8 cellular contexts compared by ENCODE assay signal in the genomic region with DNA sequence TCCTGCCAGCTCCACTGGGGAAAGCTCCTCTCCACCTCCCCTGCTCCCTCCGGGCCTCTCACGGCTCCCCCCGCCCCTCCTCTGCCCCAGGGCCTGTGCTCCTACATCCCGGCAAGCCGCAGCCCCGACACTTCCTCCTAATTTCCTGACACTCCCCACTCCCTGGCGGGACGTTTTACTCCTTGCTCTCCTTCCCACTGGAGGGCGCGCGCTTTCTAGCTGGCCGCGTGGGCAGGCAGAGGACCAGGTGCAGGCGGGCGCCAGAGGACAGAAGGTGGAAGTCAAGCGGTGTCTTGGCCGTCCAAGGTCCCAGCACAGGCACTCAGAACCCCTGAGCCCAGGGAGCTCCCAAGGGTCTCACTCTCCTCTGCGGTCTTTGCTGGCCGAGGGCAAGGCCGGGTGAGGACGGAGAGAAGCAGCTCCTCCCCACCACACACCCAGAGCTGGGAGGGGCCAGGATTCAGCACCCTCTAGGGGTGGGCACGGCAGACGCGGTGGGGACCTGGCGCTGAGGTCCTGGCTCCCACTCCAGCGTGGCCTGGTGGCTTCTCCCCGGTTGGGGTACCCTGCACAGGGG. TPM values are rescaled to one million over a fixed set of nuclear protein-coding genes. Genes with fewer than 3 reads are reported as not detected.
DNase-seq lines count a peak whose midpoint lies in the region; ATAC-seq and TF ChIP-seq lines count a peak whose summit lies in the region.

No MANE protein-coding gene starts in this region.

- peak overlapping the region; percentile 93 for H3K27ac Mint-ChIP-seq in activated CD8-positive, alpha-beta T cell treated with anti-CD3 and anti-CD28 coated beads, Interleukin-2, amount 10 ng/mL, durations not matched to agents 7 days and 5 days

- H3K9ac ChIP-seq in HUES48 (ENCODE audit: low read depth, low read length), result no peak overlapping the region

- H3K4me3 ChIP-seq in HUES48 (ENCODE audit: low read depth, low read length) (peak overlapping the region; percentile 52), cardiac muscle cell (no peak overlapping the region)

- H3K27me3 ChIP-seq in HUES48 (ENCODE audit: control insufficient read depth, insufficient read depth, low read length) (peaks cover 6% of the 10 kb centered on the region), cardiac muscle cell (no peaks in the 10 kb centered on the region)

- intact Hi-C loops in posterior vena cava (cut with DNase I), result loop anchor here in 1 of 2 donors (10.0 kb wide), 1 partner anchor 1843 kb away; no protein-coding TSS in a partner anchor

- peak; percentile 17 for ATAC-seq in activated CD8-positive, alpha-beta T cell treated with anti-CD3 and anti-CD28 coated beads, Interleukin-2, amount 10 ng/mL, durations not matched to agents 7 days and 5 days
- ATAC-seq in HG03457 (IDR thresholded peaks at IDR 0.05; ENCODE audit: unreplicated experiment) (no peak), HG02763 (IDR thresholded peaks at IDR 0.05; ENCODE audit: unreplicated experiment) (no peak)

- POLR2A ChIA-PET in activated CD8-positive, alpha-beta T cell treated with anti-CD3 and anti-CD28 coated beads, Interleukin-2, amount 10 ng/mL, durations not matched to agents 7 days and 5 days (lab: Charles Lee), result interaction anchor here (1.5 kb wide), 1 partner anchor 18 kb away, joined by 5 read pairs; no protein-coding TSS in a partner anchor

- H3K9me3 Mint-ChIP-seq in activated CD8-positive, alpha-beta T cell treated with anti-CD3 and anti-CD28 coated beads, Interleukin-2, amount 10 ng/mL, durations not matched to agents 7 days and 5 days (ENCODE audit: insufficient read depth), result no peaks in the 10 kb centered on the region

- H3K27ac ChIP-seq in HUES48 (ENCODE audit: low read depth, low read length), result no peak overlapping the region
- H3K27ac ChIP-seq in cardiac muscle cell, result no peak overlapping the region

- H3K27me3 Mint-ChIP-seq in activated CD8-positive, alpha-beta T cell treated with anti-CD3 and anti-CD28 coated beads, Interleukin-2, amount 10 ng/mL, durations not matched to agents 7 days and 5 days (ENCODE audit: low read depth), result peaks cover 2% of the 10 kb centered on the region

- H3K4me1 ChIP-seq in HUES48 (ENCODE audit: control insufficient read depth, insufficient read depth, low read length), result peaks cover 17% of the 10 kb centered on the region; the same call in 1 of the 2 replicates
- H3K4me1 ChIP-seq in cardiac muscle cell (ENCODE audit: low read depth), result peaks cover 5% of the 10 kb centered on the region

- TF ChIP-seq CTCF in cardiac muscle cell (IDR thresholded peaks at IDR 0.05; ENCODE audit: low read depth, low read length), result peak; percentile 49

- H3K36me3 ChIP-seq in HUES48 (ENCODE audit: control insufficient read depth, insufficient read depth, low read length) (no peaks in the 10 kb centered on the region), cardiac muscle cell (no peaks in the 10 kb centered on the region)

- peaks cover 2% of the 10 kb centered on the region for H3K36me3 Mint-ChIP-seq in activated CD8-positive, alpha-beta T cell treated with anti-CD3 and anti-CD28 coated beads, Interleukin-2, amount 10 ng/mL, durations not matched to agents 7 days and 5 days (ENCODE audit: low read depth)

- peak overlapping the region; percentile 47 for H3K4me3 Mint-ChIP-seq in activated CD8-positive, alpha-beta T cell treated with anti-CD3 and anti-CD28 coated beads, Interleukin-2, amount 10 ng/mL, durations not matched to agents 7 days and 5 days

- H3K9me3 ChIP-seq in HUES48 (ENCODE audit: control insufficient read depth, insufficient read depth, low read length), result no peaks in the 10 kb centered on the region
- H3K9me3 ChIP-seq in cardiac muscle cell (ENCODE audit: low read depth), result no peaks in the 10 kb centered on the region

- peaks cover 55% of the 10 kb centered on the region for H3K4me1 Mint-ChIP-seq in activated CD8-positive, alpha-beta T cell treated with anti-CD3 and anti-CD28 coated beads, Interleukin-2, amount 10 ng/mL, durations not matched to agents 7 days and 5 days (ENCODE audit: low read depth)

- peak; percentile 45 for DNase-seq in EH (ENCODE audit: low read depth)
- DNase-seq in activated CD8-positive, alpha-beta T cell treated with anti-CD3 and anti-CD28 coated beads, Interleukin-2, amount 10 ng/mL, durations not matched to agents 7 days and 5 days, result peak; percentile 53
- DNase-seq in cardiac muscle cell (ENCODE audit: low read depth in 1 of 2, low spot score in 1 of 2), result peak; percentile 46 to 50
- DNase-seq in posterior vena cava (ENCODE audit: low spot score), result peak; percentile 92
- DNase-seq in stimulated activated CD4-positive, alpha-beta T cell treated with anti-CD3 and anti-CD28 coated beads, Interleukin-4, amount 100 ng/mL, for 4 hours, result no peak

- CTCF ChIA-PET in activated CD8-positive, alpha-beta T cell treated with anti-CD3 and anti-CD28 coated beads, Interleukin-2, amount 10 ng/mL, durations not matched to agents 7 days and 5 days (lab: Charles Lee), result interaction anchor here (1.2 to 4.1 kb wide), 2 partner anchors 33 to 50 kb away, joined by 4 to 14 read pairs; no protein-coding TSS in a partner anchor

RNA-seq across cellular contexts. Expression of a gene that starts 19.1 kb away (rescaled TPM):
- total RNA-seq in activated CD8-positive, alpha-beta T cell treated with anti-CD3 and anti-CD28 coated beads, Interleukin-2, amount 10 ng/mL, durations not matched to agents 7 days and 5 days, result 10 to 100 TPM; 69.9 to 75.5 TPM
- total RNA-seq in cardiac muscle cell (2.8 and 6.9 TPM in 2 replicates), posterior vena cava (1 to 10 TPM; 7.0 to 9.0 TPM)
- polyA plus RNA-seq in cardiac muscle cell, result 2.3 and 3.7 TPM in 2 replicates

RNA-seq across cellular contexts. Expression of a gene that starts 19.9 kb away (rescaled TPM):
- total RNA-seq in activated CD8-positive, alpha-beta T cell treated with anti-CD3 and anti-CD28 coated beads, Interleukin-2, amount 10 ng/mL, durations not matched to agents 7 days and 5 days, result not detected
- not detected in 2 replicates for total RNA-seq in cardiac muscle cell
- not detected in 2 replicates for polyA plus RNA-seq in cardiac muscle cell
- total RNA-seq in posterior vena cava, result 1 to 10 TPM; 2.6 to 3.5 TPM

RNA-seq across cellular contexts. Expression of a gene that starts 27.6 kb away (rescaled TPM):
- not detected for total RNA-seq in activated CD8-positive, alpha-beta T cell treated with anti-CD3 and anti-CD28 coated beads, Interleukin-2, amount 10 ng/mL, durations not matched to agents 7 days and 5 days
- total RNA-seq in cardiac muscle cell (not detected in 2 replicates), posterior vena cava (not detected)
- not detected in 2 replicates for polyA plus RNA-seq in cardiac muscle cell

RNA-seq across cellular contexts. Expression of a gene that starts 51.1 kb away (rescaled TPM):
- total RNA-seq in activated CD8-positive, alpha-beta T cell treated with anti-CD3 and anti-CD28 coated beads, Interleukin-2, amount 10 ng/mL, durations not matched to agents 7 days and 5 days, result 10 to 100 TPM; 53.5 to 59.0 TPM
- 70.2 and 70.8 TPM in 2 replicates for total RNA-seq in cardiac muscle cell
- polyA plus RNA-seq in cardiac muscle cell, result 52.3 and 62.4 TPM in 2 replicates
- 10 to 100 TPM; 35.7 to 36.0 TPM for total RNA-seq in posterior vena cava

RNA-seq across cellular contexts. Expression of a gene that starts 51.1 kb away (rescaled TPM):
- 10 to 100 TPM; 61.4 to 62.6 TPM for total RNA-seq in activated CD8-positive, alpha-beta T cell treated with anti-CD3 and anti-CD28 coated beads, Interleukin-2, amount 10 ng/mL, durations not matched to agents 7 days and 5 days
- 53.7 and 67.1 TPM in 2 replicates for total RNA-seq in cardiac muscle cell
- 116 and 150 TPM in 2 replicates for polyA plus RNA-seq in cardiac muscle cell
- 10 to 100 TPM; 27.4 to 30.7 TPM for total RNA-seq in posterior vena cava

Comparison
In these comparisons a context has a peak if more than half of its experiments do, and no peak if none do; other contexts are left out.
1. DNase-seq: peak in EH (single experiment), activated CD8-positive, alpha-beta T cell treated with anti-CD3 and anti-CD28 coated beads, Interleukin-2, amount 10 ng/mL, durations not matched to agents 7 days and 5 days (single experiment), cardiac muscle cell (2 of 2) and posterior vena cava (single experiment); none in stimulated activated CD4-positive, alpha-beta T cell treated with anti-CD3 and anti-CD28 coated beads, Interleukin-4, amount 100 ng/mL, for 4 hours (0 of 2).